Comparison of ENCODE assay signal across 1 cellular context in genomic region chr19:54199401-54199800, GRCh38.
TF ChIP-seq lines count a peak whose summit lies in the region.

No MANE protein-coding gene starts in this region.

TF ChIP-seq in A549, 52 proteins besides CTCF, POLR2A, EP300 and RAD21:
- TF ChIP-seq HOXB5 (CRISPR knock-in tag; IDR thresholded peaks at IDR 0.05) (no peak), ZNF302 (CRISPR knock-in tag; IDR thresholded peaks at IDR 0.05) (no peak)
